In the genomic region with DNA sequence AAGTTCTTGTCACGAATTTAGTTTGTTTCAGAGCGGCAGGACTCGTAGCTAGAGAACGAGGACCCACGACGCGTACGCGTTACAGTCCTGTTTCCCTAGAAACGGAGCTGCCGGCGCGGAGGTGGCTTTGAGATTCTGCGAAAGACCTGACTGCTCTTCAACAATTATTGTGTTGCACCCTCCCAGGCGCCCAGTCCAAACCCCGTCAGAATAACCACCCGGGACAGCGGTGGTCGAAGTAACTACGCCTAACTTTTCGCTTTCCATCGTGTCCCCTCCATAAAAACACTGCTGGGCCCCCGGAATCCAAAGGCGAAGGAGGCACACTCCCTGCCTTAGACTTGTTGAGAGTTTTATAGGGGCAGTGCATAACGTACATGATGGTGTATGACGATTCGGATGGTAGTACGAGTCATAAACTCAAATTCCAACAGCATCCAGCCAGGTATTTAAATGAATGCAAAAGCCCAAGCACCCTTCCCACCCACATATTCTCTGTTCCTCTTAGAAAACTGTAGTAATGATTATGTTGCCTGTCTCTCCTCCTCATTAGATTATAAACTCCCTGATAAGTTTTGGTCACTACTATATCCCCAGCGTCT, we compare ENCODE assay signal across 1 cellular context.
A peak's percentile ranks its signal among the peaks of the same experiment; 100 is the strongest.
TF ChIP-seq lines count a peak whose summit lies in the region.

No MANE protein-coding gene starts in this region.

TF ChIP-seq in K562, 482 proteins besides CTCF, POLR2A, EP300 and RAD21 (continued from another document and continues in another):
- TF ChIP-seq, protein P1, sequence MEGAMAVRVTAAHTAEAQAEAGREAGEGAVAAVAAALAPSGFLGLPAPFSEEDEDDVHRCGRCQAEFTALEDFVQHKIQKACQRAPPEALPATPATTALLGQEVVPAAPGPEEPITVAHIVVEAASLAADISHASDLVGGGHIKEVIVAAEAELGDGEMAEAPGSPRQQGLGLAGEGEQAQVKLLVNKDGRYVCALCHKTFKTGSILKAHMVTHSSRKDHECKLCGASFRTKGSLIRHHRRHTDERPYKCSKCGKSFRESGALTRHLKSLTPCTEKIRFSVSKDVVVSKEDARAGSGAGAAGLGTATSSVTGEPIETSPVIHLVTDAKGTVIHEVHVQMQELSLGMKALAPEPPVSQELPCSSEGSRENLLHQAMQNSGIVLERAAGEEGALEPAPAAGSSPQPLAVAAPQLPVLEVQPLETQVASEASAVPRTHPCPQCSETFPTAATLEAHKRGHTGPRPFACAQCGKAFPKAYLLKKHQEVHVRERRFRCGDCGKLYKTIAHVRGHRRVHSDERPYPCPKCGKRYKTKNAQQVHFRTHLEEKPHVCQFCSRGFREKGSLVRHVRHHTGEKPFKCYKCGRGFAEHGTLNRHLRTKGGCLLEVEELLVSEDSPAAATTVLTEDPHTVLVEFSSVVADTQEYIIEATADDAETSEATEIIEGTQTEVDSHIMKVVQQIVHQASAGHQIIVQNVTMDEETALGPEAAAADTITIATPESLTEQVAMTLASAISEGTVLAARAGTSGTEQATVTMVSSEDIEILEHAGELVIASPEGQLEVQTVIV (CRISPR knock-in tag; IDR thresholded peaks at IDR 0.05; ENCODE audit: borderline replicate concordance) = no peak
- TF ChIP-seq ZNF408 (CRISPR knock-in tag; IDR thresholded peaks at IDR 0.05; ENCODE audit: low read depth) (no peak), BRD4 (IDR thresholded peaks at IDR 0.05) (no peak), HBP1 (CRISPR knock-in tag; IDR thresholded peaks at IDR 0.05) (no peak), NR2C2 (CRISPR knock-in tag; IDR thresholded peaks at IDR 0.05) (no peak), NR2C2 (tag; IDR thresholded peaks at IDR 0.05) (peak; percentile 91), MTA3 (IDR thresholded peaks at IDR 0.05; ENCODE audit: borderline replicate concordance) (no peak; the same call in 1 of the 2 replicates), RHOXF2B (CRISPR knock-in tag; conservative IDR thresholded peaks at IDR 0.05) (no peak), ZNF445 (CRISPR knock-in tag; IDR thresholded peaks at IDR 0.05; ENCODE audit: low read depth) (0 out of 2 replicates have a peak, but pooled peaks have one; percentile 36), PHF21A (IDR thresholded peaks at IDR 0.05; ENCODE audit: borderline replicate concordance, low read depth) (no peak), ESRRB (CRISPR knock-in tag; IDR thresholded peaks at IDR 0.05; ENCODE audit: borderline replicate concordance) (no peak), ZNF589 (CRISPR knock-in tag; IDR thresholded peaks at IDR 0.05; ENCODE audit: low read depth) (no peak), E2F4 (CRISPR knock-in tag; IDR thresholded peaks at IDR 0.05; ENCODE audit: low read depth) (no peak), JUN (IDR thresholded peaks at IDR 0.05; ENCODE audit: borderline replicate concordance, low read depth, low read length) (no peak), JUN (CRISPR knock-in tag; IDR thresholded peaks at IDR 0.05; ENCODE audit: borderline replicate concordance) (peak; percentile 65; the same call in 1 of the 2 replicates), ZNF431 (CRISPR knock-in tag; IDR thresholded peaks at IDR 0.05) (no peak), SRSF1 (IDR thresholded peaks at IDR 0.05; ENCODE audit: low read depth, low read length) (no peak), E2F5 (CRISPR knock-in tag; IDR thresholded peaks at IDR 0.05) (no peak), SUPT5H (IDR thresholded peaks at IDR 0.05) (no peak), ZNF146 (CRISPR knock-in tag; IDR thresholded peaks at IDR 0.05; ENCODE audit: unreplicated experiment) (no peak), SIRT6 (IDR thresholded peaks at IDR 0.05; ENCODE audit: low read depth, low read length) (no peak), GTF2F1 (IDR thresholded peaks at IDR 0.05; ENCODE audit: low read depth, low read length) (no peak), ZNF134 (CRISPR knock-in tag; conservative IDR thresholded peaks at IDR 0.05) (no peak), MCM7 (IDR thresholded peaks at IDR 0.05) (no peak), MCM3 (IDR thresholded peaks at IDR 0.05) (no peak), MCM2 (IDR thresholded peaks at IDR 0.05; ENCODE audit: low read depth) (no peak), OTX1 (CRISPR knock-in tag; IDR thresholded peaks at IDR 0.05) (no peak), ZNF584 (CRISPR knock-in tag; IDR thresholded peaks at IDR 0.05; ENCODE audit: low read depth) (no peak), THAP7 (CRISPR knock-in tag; IDR thresholded peaks at IDR 0.05) (no peak), ZC3H11A (IDR thresholded peaks at IDR 0.05; ENCODE audit: low read depth, low read length) (no peak), HNRNPH1 (optimal IDR thresholded peaks at IDR 0.05; ENCODE audit: low read depth, low read length) (no peak), MED1 (CRISPR knock-in tag; IDR thresholded peaks at IDR 0.05; ENCODE audit: borderline replicate concordance) (no peak), FOXK2 (conservative IDR thresholded peaks at IDR 0.05 in 1 of 2, IDR thresholded peaks at IDR 0.05 in 1 of 2; ENCODE audit: low read depth in 2 of 2) (no peak), SOX6 (IDR thresholded peaks at IDR 0.05) (no peak), ZNF639 (CRISPR knock-in tag; conservative IDR thresholded peaks at IDR 0.05 in 1 of 2, IDR thresholded peaks at IDR 0.05 in 1 of 2) (no peak), ZNF77 (CRISPR knock-in tag; IDR thresholded peaks at IDR 0.05) (no peak), ZNF174 (CRISPR knock-in tag; IDR thresholded peaks at IDR 0.05) (no peak), NR3C1 (CRISPR knock-in tag; IDR thresholded peaks at IDR 0.05) (no peak), ADNP (tag; IDR thresholded peaks at IDR 0.05) (no peak), SIX5 (IDR thresholded peaks at IDR 0.05; ENCODE audit: borderline replicate concordance in 1 of 2, insufficient read depth in 1 of 2, low read depth in 1 of 2, low read length in 2 of 2) (no peak), ATF3 (IDR thresholded peaks at IDR 0.05) (no peak), ATF3 (CRISPR knock-in tag; conservative IDR thresholded peaks at IDR 0.05) (no peak), ZNF133 (CRISPR knock-in tag; IDR thresholded peaks at IDR 0.05) (no peak), CEBPG (CRISPR knock-in tag; IDR thresholded peaks at IDR 0.05) (no peak), CEBPG (tag; conservative IDR thresholded peaks at IDR 0.05 in 1 of 2, IDR thresholded peaks at IDR 0.05 in 1 of 2) (no peak), ZNF707 (CRISPR knock-in tag; conservative IDR thresholded peaks at IDR 0.05) (no peak), TFAM (CRISPR knock-in tag; conservative IDR thresholded peaks at IDR 0.05) (no peak)
- TF ChIP-seq, protein P2, sequence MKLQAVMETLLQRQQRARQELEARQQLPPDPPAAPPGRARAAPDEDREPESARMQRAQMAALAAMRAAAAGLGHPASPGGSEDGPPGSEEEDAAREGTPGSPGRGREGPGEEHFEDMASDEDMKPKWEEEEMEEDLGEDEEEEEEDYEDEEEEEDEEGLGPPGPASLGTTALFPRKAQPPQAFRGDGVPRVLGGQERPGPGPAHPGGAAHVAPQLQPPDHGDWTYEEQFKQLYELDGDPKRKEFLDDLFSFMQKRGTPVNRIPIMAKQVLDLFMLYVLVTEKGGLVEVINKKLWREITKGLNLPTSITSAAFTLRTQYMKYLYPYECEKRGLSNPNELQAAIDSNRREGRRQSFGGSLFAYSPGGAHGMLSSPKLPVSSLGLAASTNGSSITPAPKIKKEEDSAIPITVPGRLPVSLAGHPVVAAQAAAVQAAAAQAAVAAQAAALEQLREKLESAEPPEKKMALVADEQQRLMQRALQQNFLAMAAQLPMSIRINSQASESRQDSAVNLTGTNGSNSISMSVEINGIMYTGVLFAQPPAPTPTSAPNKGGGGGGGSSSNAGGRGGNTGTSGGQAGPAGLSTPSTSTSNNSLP (IDR thresholded peaks at IDR 0.05; ENCODE audit: borderline replicate concordance, low read depth, low read length) = no peak
- TF ChIP-seq, protein P3, sequence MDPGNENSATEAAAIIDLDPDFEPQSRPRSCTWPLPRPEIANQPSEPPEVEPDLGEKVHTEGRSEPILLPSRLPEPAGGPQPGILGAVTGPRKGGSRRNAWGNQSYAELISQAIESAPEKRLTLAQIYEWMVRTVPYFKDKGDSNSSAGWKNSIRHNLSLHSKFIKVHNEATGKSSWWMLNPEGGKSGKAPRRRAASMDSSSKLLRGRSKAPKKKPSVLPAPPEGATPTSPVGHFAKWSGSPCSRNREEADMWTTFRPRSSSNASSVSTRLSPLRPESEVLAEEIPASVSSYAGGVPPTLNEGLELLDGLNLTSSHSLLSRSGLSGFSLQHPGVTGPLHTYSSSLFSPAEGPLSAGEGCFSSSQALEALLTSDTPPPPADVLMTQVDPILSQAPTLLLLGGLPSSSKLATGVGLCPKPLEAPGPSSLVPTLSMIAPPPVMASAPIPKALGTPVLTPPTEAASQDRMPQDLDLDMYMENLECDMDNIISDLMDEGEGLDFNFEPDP (CRISPR knock-in tag; IDR thresholded peaks at IDR 0.05) = no peak
- TF ChIP-seq, protein P4, sequence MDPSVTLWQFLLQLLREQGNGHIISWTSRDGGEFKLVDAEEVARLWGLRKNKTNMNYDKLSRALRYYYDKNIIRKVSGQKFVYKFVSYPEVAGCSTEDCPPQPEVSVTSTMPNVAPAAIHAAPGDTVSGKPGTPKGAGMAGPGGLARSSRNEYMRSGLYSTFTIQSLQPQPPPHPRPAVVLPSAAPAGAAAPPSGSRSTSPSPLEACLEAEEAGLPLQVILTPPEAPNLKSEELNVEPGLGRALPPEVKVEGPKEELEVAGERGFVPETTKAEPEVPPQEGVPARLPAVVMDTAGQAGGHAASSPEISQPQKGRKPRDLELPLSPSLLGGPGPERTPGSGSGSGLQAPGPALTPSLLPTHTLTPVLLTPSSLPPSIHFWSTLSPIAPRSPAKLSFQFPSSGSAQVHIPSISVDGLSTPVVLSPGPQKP (CRISPR knock-in tag; IDR thresholded peaks at IDR 0.05) = no peak
- TF ChIP-seq, protein P5, sequence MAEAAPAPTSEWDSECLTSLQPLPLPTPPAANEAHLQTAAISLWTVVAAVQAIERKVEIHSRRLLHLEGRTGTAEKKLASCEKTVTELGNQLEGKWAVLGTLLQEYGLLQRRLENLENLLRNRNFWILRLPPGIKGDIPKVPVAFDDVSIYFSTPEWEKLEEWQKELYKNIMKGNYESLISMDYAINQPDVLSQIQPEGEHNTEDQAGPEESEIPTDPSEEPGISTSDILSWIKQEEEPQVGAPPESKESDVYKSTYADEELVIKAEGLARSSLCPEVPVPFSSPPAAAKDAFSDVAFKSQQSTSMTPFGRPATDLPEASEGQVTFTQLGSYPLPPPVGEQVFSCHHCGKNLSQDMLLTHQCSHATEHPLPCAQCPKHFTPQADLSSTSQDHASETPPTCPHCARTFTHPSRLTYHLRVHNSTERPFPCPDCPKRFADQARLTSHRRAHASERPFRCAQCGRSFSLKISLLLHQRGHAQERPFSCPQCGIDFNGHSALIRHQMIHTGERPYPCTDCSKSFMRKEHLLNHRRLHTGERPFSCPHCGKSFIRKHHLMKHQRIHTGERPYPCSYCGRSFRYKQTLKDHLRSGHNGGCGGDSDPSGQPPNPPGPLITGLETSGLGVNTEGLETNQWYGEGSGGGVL (CRISPR knock-in tag; IDR thresholded peaks at IDR 0.05) = no peak
